In genomic region chr5:114999176-114999575, GRCh38 we compare ENCODE assay signal across 23 cellular contexts.
"Had no signal": no experiment of that assay in that cellular context is flagged by ENCODE, and none has a peak within 500 bp of the region (broad histone marks: within the 10 kb centered on the region; RNA-seq: fewer than 3 reads in every experiment).

No MANE protein-coding gene starts in this region.

- H3K27me3 ChIP-seq: heart right ventricle, hepatocyte, right lobe of liver, tibial nerve, vagina had no signal

- H3K27ac ChIP-seq: heart right ventricle, hepatocyte, lower lobe of right lung, parathyroid adenoma, psoas muscle, right lobe of liver, tibial nerve, vagina had no signal

- H3K79me2 ChIP-seq: hepatocyte, parathyroid adenoma had no signal

- H3K36me3 ChIP-seq: heart right ventricle, lower lobe of right lung, right lobe of liver, tibial nerve, vagina had no signal

- H3K4me1 ChIP-seq: heart right ventricle, lower lobe of right lung, parathyroid adenoma, psoas muscle, right lobe of liver, tibial nerve, vagina had no signal

- H2AFZ ChIP-seq: hepatocyte, parathyroid adenoma had no signal

- H3K4me2 ChIP-seq: hepatocyte, smooth muscle cell had no signal

- ATAC-seq: heart right ventricle; left cardiac atrium; left lobe of liver; naive thymus-derived CD8-positive, alpha-beta T cell; psoas muscle; stimulated activated naive B cell treated with anti-CD40 and anti-IgM and Interleukin-4, amounts not matched to agents 10 μg/mL and 1 μg/mL and 100 μg/mL, for 72 hours had no signal

- DNase-seq: heart right ventricle; islet precursor cell; kidney glomerular epithelial cell; left cardiac atrium; lower lobe of right lung; mammary epithelial cell; mesenchymal stem cell; naive thymus-derived CD8-positive, alpha-beta T cell; nucleus accumbens; right lobe of liver; stimulated activated CD4-positive, alpha-beta T cell treated with anti-CD3 and anti-CD28 coated beads, Interleukin-1b, Interleukin-23, amount 100 ng/mL, for 48 hours; stimulated activated CD4-positive, alpha-beta T cell treated with anti-CD3 and anti-CD28 coated beads, Interleukin-2, amount 100 ng/mL, for 48 hours; stimulated activated CD4-positive, alpha-beta T cell treated with anti-CD3 and anti-CD28 coated beads, Interleukin-4, amount 100 ng/mL, for 4 hours; stimulated activated CD8-positive, alpha-beta memory T cell treated with anti-CD3 and anti-CD28 coated beads, Interleukin-4, amount 100 ng/mL, for 48 hours; stimulated activated naive B cell treated with anti-CD40 and anti-IgM and Interleukin-4, amounts not matched to agents 10 μg/mL and 1 μg/mL and 100 μg/mL, for 72 hours; substantia nigra had no signal

- H3K4me3 ChIP-seq: heart right ventricle, hepatocyte, lower lobe of right lung, psoas muscle, right lobe of liver, smooth muscle cell, tibial nerve, vagina had no signal

- H3K9me3 ChIP-seq: heart right ventricle, lower lobe of right lung, psoas muscle, right lobe of liver, vagina had no signal
